In genomic region chr11:3662856-3663255, GRCh38 we compare ENCODE assay signal across 11 cellular contexts. TPM values are rescaled to one million over a fixed set of nuclear protein-coding genes. Genes with fewer than 3 reads are reported as not detected.
"Had no signal": no experiment of that assay in that cellular context is flagged by ENCODE, and none has a peak within 500 bp of the region (broad histone marks: within the 10 kb centered on the region; RNA-seq: fewer than 3 reads in every experiment).

No MANE protein-coding gene starts in this region.

- H3K4me1 Mint-ChIP-seq: GM23338, H9, IgD-negative memory B cell had no signal

- H3K27me3 Mint-ChIP-seq: IgD-negative memory B cell had no signal

- FAIRE-seq: H1, H54, HepG2 had no signal

- DNase-seq: H9, HCEC 1CT, HFFc6, KG1 had no signal

- H3K4me3 ChIP-seq: GM23338 had no signal

- H3K9me3 Mint-ChIP-seq: HFFc6, IgD-negative memory B cell had no signal

- H3K27ac ChIP-seq: HL-60 had no signal

- ATAC-seq: GM23338, HepG2 had no signal

- H3K4me3 Mint-ChIP-seq: GM23338, H9, HFFc6, IgD-negative memory B cell had no signal

- H3K27ac Mint-ChIP-seq: GM23338, H9, HFFc6, IgD-negative memory B cell had no signal

RNA-seq across cellular contexts. Expression of gene ART1, which starts 17.9 kb away (rescaled TPM):
- total RNA-seq: GM23338, H1, H9, HepG2, HFFc6, HT1080 had no signal
- polyA plus RNA-seq: GM23338, H1, HepG2, IgD-negative memory B cell had no signal

RNA-seq across cellular contexts. Expression of gene ART5, which starts 21.1 kb away (rescaled TPM):
- total RNA-seq: HFFc6, HT1080 had no signal
- polyA plus RNA-seq: IgD-negative memory B cell had no signal
